Comparison of ENCODE assay signal across 26 cellular contexts in the genomic region with DNA sequence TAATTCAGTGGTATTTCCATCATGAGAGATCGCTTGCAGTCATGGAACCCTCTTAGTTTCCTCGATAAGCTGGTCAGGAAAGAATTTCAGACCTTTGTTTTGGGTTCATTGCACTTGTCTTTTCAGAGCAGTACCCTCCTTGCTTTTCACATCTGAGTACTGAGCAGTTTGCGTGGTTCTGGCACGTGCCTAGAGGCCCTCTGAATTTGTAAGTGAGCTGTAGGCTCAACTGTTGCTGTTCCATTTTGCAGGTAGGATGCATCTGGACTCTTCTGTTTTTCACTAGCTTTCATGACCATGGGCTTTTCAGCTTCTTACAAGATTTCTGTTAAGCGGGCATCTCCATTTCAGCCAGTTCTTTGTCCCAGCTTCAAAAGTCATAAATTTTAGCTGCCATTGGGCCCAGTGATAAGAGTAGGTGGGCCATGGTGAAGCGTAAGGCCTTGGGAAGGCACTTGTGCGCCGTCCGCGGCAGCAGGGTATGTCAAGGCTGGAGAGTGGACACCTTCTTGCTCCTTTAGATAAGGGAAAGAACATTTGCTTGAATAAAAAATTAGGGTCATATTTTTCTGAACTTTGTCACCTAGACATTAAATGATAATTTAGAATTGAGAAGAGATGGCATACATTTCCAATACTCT. TPM values are rescaled to one million over a fixed set of nuclear protein-coding genes. Genes with fewer than 3 reads are reported as not detected.
A peak's percentile ranks its signal among the peaks of the same experiment; 100 is the strongest.
DNase-seq lines count a peak whose midpoint lies in the region; ATAC-seq, FAIRE-seq and TF ChIP-seq lines count a peak whose summit lies in the region.
"Had no signal": no experiment of that assay in that cellular context is flagged by ENCODE, and none has a peak within 500 bp of the region (broad histone marks: within the 10 kb centered on the region; RNA-seq: fewer than 3 reads in every experiment).

No MANE protein-coding gene starts in this region.

- H3K27ac ChIP-seq in osteoblast (ENCODE audit: low read depth, low read length): no peak overlapping the region
- no peak overlapping the region for H3K27ac ChIP-seq in ovary
- H3K27ac ChIP-seq: ascending aorta, C4-2B, psoas muscle, SJSA1, suprapubic skin had no signal

- peaks cover 23% of the 10 kb centered on the region for H3K79me2 ChIP-seq in osteoblast (ENCODE audit: insufficient read depth, low read length)

- H3K4me2 ChIP-seq in osteoblast (ENCODE audit: insufficient read depth, low read length): no peak overlapping the region

- H3K4me3 ChIP-seq in osteoblast (ENCODE audit: insufficient read depth, low read length) (no peak overlapping the region), ovary (no peak overlapping the region)
- H3K4me3 ChIP-seq: ascending aorta, esophagus squamous epithelium, psoas muscle, SJSA1, suprapubic skin had no signal

- POLR2A ChIA-PET in activated CD8-positive, alpha-beta T cell treated with anti-CD3 and anti-CD28 coated beads for 36 hours (lab: Charles Lee): interaction anchor here (1.1 to 1.7 kb wide), 2 partner anchors 29 to 38 kb away, joined by 3 to 5 read pairs; no protein-coding TSS in a partner anchor
- POLR2A ChIA-PET in activated CD8-positive, alpha-beta T cell treated with anti-CD3 and anti-CD28 coated beads, Interleukin-2, amount 10 ng/mL, durations not matched to agents 7 days and 5 days (lab: Charles Lee): interaction anchor here (0.7 to 1.1 kb wide), 3 partner anchors 12 to 324 kb away, joined by 3 read pairs; no protein-coding TSS in a partner anchor

- TF ChIP-seq POLR2A in ovary (IDR thresholded peaks at IDR 0.05): no peak

- WGBS in ovary, 3 donors: 91 to 97% (median 93%) methylated on average over 10 of the region's 10 CpGs

- no peaks in the 10 kb centered on the region for H3K9me3 Mint-ChIP-seq in activated CD8-positive, alpha-beta T cell treated with anti-CD3 and anti-CD28 coated beads for 36 hours
- no peaks in the 10 kb centered on the region for H3K9me3 Mint-ChIP-seq in activated CD8-positive, alpha-beta T cell treated with anti-CD3 and anti-CD28 coated beads, Interleukin-2, amount 10 ng/mL, durations not matched to agents 7 days and 5 days (ENCODE audit: insufficient read depth)
- no peaks in the 10 kb centered on the region for H3K9me3 Mint-ChIP-seq in activated T-helper 17 cell treated with anti-CD3 and anti-CD28 coated beads, Interleukin-2, amount 50 U/mL, for 72 hours
- no peaks in the 10 kb centered on the region for H3K9me3 Mint-ChIP-seq in immature natural killer cell
- H3K9me3 Mint-ChIP-seq: neural crest cell had no signal

- peak overlapping the region; percentile 93 for H3K27ac Mint-ChIP-seq in activated CD8-positive, alpha-beta T cell treated with anti-CD3 and anti-CD28 coated beads for 36 hours
- no peak overlapping the region for H3K27ac Mint-ChIP-seq in activated CD8-positive, alpha-beta T cell treated with anti-CD3 and anti-CD28 coated beads, Interleukin-2, amount 10 ng/mL, durations not matched to agents 7 days and 5 days
- peak overlapping the region; percentile 94 for H3K27ac Mint-ChIP-seq in activated T-helper 17 cell treated with anti-CD3 and anti-CD28 coated beads, Interleukin-2, amount 50 U/mL, for 72 hours
- H3K27ac Mint-ChIP-seq in immature natural killer cell: peak overlapping the region in 1 of 6 donors; percentile 1

- TF ChIP-seq CTCF in activated CD8-positive, alpha-beta T cell treated with anti-CD3 and anti-CD28 coated beads for 36 hours (IDR thresholded peaks at IDR 0.05): no peak
- TF ChIP-seq CTCF in osteoblast (IDR thresholded peaks at IDR 0.05; ENCODE audit: extremely low read depth, low read depth, low read length): no peak
- no peak for TF ChIP-seq CTCF in ovary (IDR thresholded peaks at IDR 0.05)

- intact Hi-C loops in activated CD8-positive, alpha-beta T cell treated with anti-CD3 and anti-CD28 coated beads for 36 hours (cut with micrococcal nuclease): no loop called here
- intact Hi-C loops in ovary (cut with DNase I): no loop called here

- H3K9me3 ChIP-seq in osteoblast (ENCODE audit: low read depth, low read length): no peaks in the 10 kb centered on the region
- no peaks in the 10 kb centered on the region for H3K9me3 ChIP-seq in ovary
- H3K9me3 ChIP-seq: ascending aorta, esophagus squamous epithelium, Peyer's patch, psoas muscle, SJSA1, suprapubic skin had no signal

- FAIRE-seq in GM18507 (lab: Jason Lieb, UNC): peak; percentile 24
- FAIRE-seq: small intestine had no signal

- H3K36me3 ChIP-seq in osteoblast (ENCODE audit: insufficient read depth, low read length) (no peaks in the 10 kb centered on the region), ovary (no peaks in the 10 kb centered on the region)
- H3K36me3 ChIP-seq: ascending aorta, esophagus squamous epithelium, Peyer's patch, SJSA1, suprapubic skin had no signal

- no peaks in the 10 kb centered on the region for H3K27me3 Mint-ChIP-seq in activated CD8-positive, alpha-beta T cell treated with anti-CD3 and anti-CD28 coated beads for 36 hours
- no peaks in the 10 kb centered on the region for H3K27me3 Mint-ChIP-seq in activated CD8-positive, alpha-beta T cell treated with anti-CD3 and anti-CD28 coated beads, Interleukin-2, amount 10 ng/mL, durations not matched to agents 7 days and 5 days (ENCODE audit: low read depth)
- no peaks in the 10 kb centered on the region for H3K27me3 Mint-ChIP-seq in activated T-helper 17 cell treated with anti-CD3 and anti-CD28 coated beads, Interleukin-2, amount 50 U/mL, for 72 hours
- H3K27me3 Mint-ChIP-seq in immature natural killer cell (ENCODE audit: low read depth in 3 of 3): peaks cover 0 to 1% (median 0%) of the 10 kb centered on the region in 3 donors

- H3K4me1 ChIP-seq in osteoblast (ENCODE audit: insufficient read depth, low read length) (peaks cover 11% of the 10 kb centered on the region), ovary (ENCODE audit: insufficient read depth) (peaks cover 2% of the 10 kb centered on the region)

- no peak overlapping the region for H2AFZ ChIP-seq in osteoblast (ENCODE audit: low read length)

- H3K4me1 Mint-ChIP-seq in activated CD8-positive, alpha-beta T cell treated with anti-CD3 and anti-CD28 coated beads for 36 hours (ENCODE audit: low read depth): peaks cover 82% of the 10 kb centered on the region
- peaks cover 67% of the 10 kb centered on the region for H3K4me1 Mint-ChIP-seq in activated CD8-positive, alpha-beta T cell treated with anti-CD3 and anti-CD28 coated beads, Interleukin-2, amount 10 ng/mL, durations not matched to agents 7 days and 5 days (ENCODE audit: low read depth)
- H3K4me1 Mint-ChIP-seq in activated T-helper 17 cell treated with anti-CD3 and anti-CD28 coated beads, Interleukin-2, amount 50 U/mL, for 72 hours: peaks cover 65% of the 10 kb centered on the region
- peaks cover 24 to 59% of the 10 kb centered on the region in 2 donors for H3K4me1 Mint-ChIP-seq in immature natural killer cell

- ATAC-seq in activated CD8-positive, alpha-beta T cell treated with anti-CD3 and anti-CD28 coated beads for 36 hours: no peak
- ATAC-seq in activated CD8-positive, alpha-beta T cell treated with anti-CD3 and anti-CD28 coated beads, Interleukin-2, amount 10 ng/mL, durations not matched to agents 7 days and 5 days: no peak
- ATAC-seq in activated T-helper 17 cell treated with anti-CD3 and anti-CD28 coated beads, Interleukin-2, amount 50 U/mL, for 72 hours (replicated peaks): no peak
- no peak for ATAC-seq in GM21576 (IDR thresholded peaks at IDR 0.05; ENCODE audit: unreplicated experiment)
- ATAC-seq: left lobe of liver, psoas muscle had no signal

- H3K27me3 ChIP-seq in osteoblast (ENCODE audit: insufficient read depth, low read length) (no peaks in the 10 kb centered on the region), ovary (no peaks in the 10 kb centered on the region)
- H3K27me3 ChIP-seq: ascending aorta, esophagus squamous epithelium, Peyer's patch, SJSA1, suprapubic skin had no signal

- H3K4me3 Mint-ChIP-seq in activated CD8-positive, alpha-beta T cell treated with anti-CD3 and anti-CD28 coated beads for 36 hours: no peak overlapping the region
- H3K4me3 Mint-ChIP-seq in activated CD8-positive, alpha-beta T cell treated with anti-CD3 and anti-CD28 coated beads, Interleukin-2, amount 10 ng/mL, durations not matched to agents 7 days and 5 days: no peak overlapping the region
- peak overlapping the region; percentile 65 for H3K4me3 Mint-ChIP-seq in activated T-helper 17 cell treated with anti-CD3 and anti-CD28 coated beads, Interleukin-2, amount 50 U/mL, for 72 hours
- no peak overlapping the region for H3K4me3 Mint-ChIP-seq in immature natural killer cell
- H3K4me3 Mint-ChIP-seq: neural crest cell had no signal

- peaks cover 41% of the 10 kb centered on the region for H3K36me3 Mint-ChIP-seq in activated CD8-positive, alpha-beta T cell treated with anti-CD3 and anti-CD28 coated beads for 36 hours (ENCODE audit: low read depth)
- peaks cover 25% of the 10 kb centered on the region for H3K36me3 Mint-ChIP-seq in activated CD8-positive, alpha-beta T cell treated with anti-CD3 and anti-CD28 coated beads, Interleukin-2, amount 10 ng/mL, durations not matched to agents 7 days and 5 days (ENCODE audit: low read depth)
- peaks cover 27% of the 10 kb centered on the region for H3K36me3 Mint-ChIP-seq in activated T-helper 17 cell treated with anti-CD3 and anti-CD28 coated beads, Interleukin-2, amount 50 U/mL, for 72 hours (ENCODE audit: low read depth)
- no peaks in the 10 kb centered on the region for H3K36me3 Mint-ChIP-seq in immature natural killer cell

- no peaks in the 10 kb centered on the region for H4K20me1 ChIP-seq in osteoblast (ENCODE audit: insufficient read depth, low read length)

- DNase-seq in activated CD8-positive, alpha-beta T cell treated with anti-CD3 and anti-CD28 coated beads for 36 hours: no peak
- no peak for DNase-seq in activated CD8-positive, alpha-beta T cell treated with anti-CD3 and anti-CD28 coated beads, Interleukin-2, amount 10 ng/mL, durations not matched to agents 7 days and 5 days
- DNase-seq in GM18507 (ENCODE audit: extremely low spot score, insufficient read length, low read depth): no peak
- peak; percentile 23 for DNase-seq in osteoblast (ENCODE audit: insufficient read length, low spot score, missing footprints)
- no peak for DNase-seq in immature natural killer cell
- DNase-seq in ovary: no peak
- DNase-seq: activated CD4-positive, alpha-beta T cell treated with anti-CD3 and anti-CD28 coated beads, Interleukin-2, amount 50 U/mL, for 48 hours; cerebellar nuclear complex; effector memory CD4-positive, alpha-beta T cell; esophagus squamous epithelium; IMR-90; midbrain; NCI-H1694 treated with DMSO at 0.1 percent for 48 hours; NCI-H226; psoas muscle; small intestine; stimulated activated CD4-positive, alpha-beta T cell treated with anti-CD3 and anti-CD28 coated beads, Interleukin-4, amount 100 ng/mL, for 4 hours had no signal

- no peak for TF ChIP-seq EP300 in ovary (IDR thresholded peaks at IDR 0.05)

- CTCF ChIA-PET in activated CD8-positive, alpha-beta T cell treated with anti-CD3 and anti-CD28 coated beads for 36 hours (lab: Charles Lee): interaction anchor here (0.6 to 1.2 kb wide), 4 partner anchors 18 to 392 kb away, joined by 3 read pairs; no protein-coding TSS in a partner anchor
- CTCF ChIA-PET in activated CD8-positive, alpha-beta T cell treated with anti-CD3 and anti-CD28 coated beads, Interleukin-2, amount 10 ng/mL, durations not matched to agents 7 days and 5 days (lab: Charles Lee): interaction anchor here (0.8 to 2.6 kb wide), 2 partner anchors 9 to 67 kb away, joined by 3 to 11 read pairs; no protein-coding TSS in a partner anchor

RNA-seq across cellular contexts. Expression of gene HIVEP1, which starts 35.8 kb away (rescaled TPM):
- total RNA-seq in activated CD8-positive, alpha-beta T cell treated with anti-CD3 and anti-CD28 coated beads for 36 hours: 10 to 100 TPM; 38.5 to 41.3 TPM
- 10 to 100 TPM; 21.2 to 21.4 TPM for total RNA-seq in activated CD8-positive, alpha-beta T cell treated with anti-CD3 and anti-CD28 coated beads, Interleukin-2, amount 10 ng/mL, durations not matched to agents 7 days and 5 days
- 10 to 100 TPM; 29.4 to 75.5 TPM for total RNA-seq in activated T-helper 17 cell treated with anti-CD3 and anti-CD28 coated beads, Interleukin-2, amount 50 U/mL, for 72 hours
- 18.8 and 21.2 TPM in 2 replicates for total RNA-seq in osteoblast
- polyA plus RNA-seq in immature natural killer cell: 1 to 10 TPM in 2 of 3 donors, not detected in 1; 1.9 to 5.5 TPM
- total RNA-seq in ovary: 10 to 100 TPM; 19.3 to 45.0 (median 29.2) TPM
- 10 to 100 TPM; 11.9 to 12.3 TPM for polyA plus RNA-seq in ovary
